ENCODE assay signal across 8 cellular contexts in the genomic region with DNA sequence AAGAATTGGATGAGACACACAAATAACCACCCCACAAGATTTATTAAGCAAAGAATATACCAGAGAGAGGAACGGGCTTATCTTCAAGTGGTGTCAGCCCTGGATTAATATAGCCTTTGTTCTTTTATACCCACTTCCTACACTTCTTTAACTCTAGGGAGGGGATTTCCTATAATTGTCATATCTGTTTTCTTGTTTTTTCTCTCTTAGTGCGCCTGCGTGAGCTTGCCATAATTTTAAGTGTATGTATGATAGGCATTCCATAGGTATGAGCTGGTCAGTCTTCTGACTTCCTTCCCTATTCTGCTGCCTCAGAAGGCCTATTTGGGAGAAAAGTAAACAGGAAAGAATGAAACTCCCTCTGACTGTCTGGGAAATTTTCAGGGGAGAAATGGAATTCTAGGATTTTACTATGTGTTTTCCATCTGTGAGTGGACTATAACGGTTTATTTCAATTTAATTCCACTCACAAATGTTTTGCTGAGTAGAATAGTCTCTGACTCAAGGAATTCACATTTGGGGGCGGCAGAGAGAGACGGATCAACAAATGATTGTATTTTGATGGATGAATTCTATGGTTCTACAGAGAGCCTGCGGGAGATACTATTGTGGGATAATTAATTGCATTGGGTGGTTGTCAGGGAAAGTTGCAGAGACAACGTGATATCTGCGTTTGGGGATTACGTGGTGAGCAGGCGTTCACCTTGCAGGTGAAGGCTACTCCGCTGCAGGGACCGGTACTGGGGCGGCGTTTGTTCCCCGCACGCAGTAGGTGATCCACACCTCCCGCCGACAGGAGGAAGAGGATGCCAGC. TPM values are rescaled to one million over a fixed set of nuclear protein-coding genes. Genes with fewer than 3 reads are reported as not detected.
DNase-seq lines count a peak whose midpoint lies in the region; ATAC-seq, FAIRE-seq and TF ChIP-seq lines count a peak whose summit lies in the region.

No MANE protein-coding gene starts in this region.

- peak overlapping the region; percentile 82 for H3K4me3 ChIP-seq in upper lobe of right lung

- H3K27ac ChIP-seq in epithelial cell of prostate (peak overlapping the region; percentile 97), upper lobe of right lung (peak overlapping the region; percentile 90)

- peaks cover 5% of the 10 kb centered on the region for H3K27me3 Mint-ChIP-seq in nephron (ENCODE audit: low read depth)

- no peak for TF ChIP-seq CTCF in nephron (IDR thresholded peaks at IDR 0.05; ENCODE audit: unreplicated experiment in 3 of 3)
- TF ChIP-seq CTCF in upper lobe of right lung (IDR thresholded peaks at IDR 0.05), result no peak

- no peaks in the 10 kb centered on the region for H3K9me3 ChIP-seq in upper lobe of right lung

- H3K27ac Mint-ChIP-seq in nephron, result peak overlapping the region; percentile 89 to 94 (median 91)

- H3K9me3 Mint-ChIP-seq in nephron, result no peaks in the 10 kb centered on the region

- peak; percentile 63 for FAIRE-seq in GM19239 (lab: Jason Lieb, UNC)

- peaks cover 5% of the 10 kb centered on the region for H3K4me1 ChIP-seq in upper lobe of right lung

- H3K4me3 Mint-ChIP-seq in nephron, result peak overlapping the region; percentile 84 to 90 (median 85)

- ATAC-seq in upper lobe of right lung (no peak), HG03457 (IDR thresholded peaks at IDR 0.05; ENCODE audit: unreplicated experiment) (no peak)

- intact Hi-C loops in upper lobe of right lung (cut with DNase I), result no loop called here

- H3K27me3 ChIP-seq in upper lobe of right lung, result no peaks in the 10 kb centered on the region

- H3K4me1 Mint-ChIP-seq in nephron, result peaks cover 27% of the 10 kb centered on the region

- DNase-seq in AG20443 (ENCODE audit: low spot score) (peak; percentile 65), GM19239 (ENCODE audit: insufficient read length, low spot score) (no peak), KG1 (lab: John Stamatoyannopoulos, UW) (peak; percentile 71), epithelial cell of prostate (ENCODE audit: low read depth, low spot score) (peak; percentile 72), upper lobe of right lung (no peak)
- peak; percentile 54 for DNase-seq in activated CD4-positive, alpha-beta T cell treated with anti-CD3 and anti-CD28 coated beads for 48 hours

- peaks cover 7% of the 10 kb centered on the region for H3K36me3 ChIP-seq in upper lobe of right lung

- H3K36me3 Mint-ChIP-seq in nephron (ENCODE audit: low read depth), result peaks cover 9% of the 10 kb centered on the region

RNA-seq across cellular contexts. Expression of a gene that starts 0.6 kb away (rescaled TPM):
- total RNA-seq in upper lobe of right lung, result 6.8 TPM

Comparison
In these comparisons a context has a peak if more than half of its experiments do, and no peak if none do; other contexts are left out.
1. DNase-seq: peak in AG20443 (single experiment), KG1 (single experiment), activated CD4-positive, alpha-beta T cell treated with anti-CD3 and anti-CD28 coated beads for 48 hours (single experiment) and epithelial cell of prostate (single experiment); none in GM19239 (single experiment) and upper lobe of right lung (single experiment).